Comparison of ENCODE assay signal across 1 cellular context in the genomic region with DNA sequence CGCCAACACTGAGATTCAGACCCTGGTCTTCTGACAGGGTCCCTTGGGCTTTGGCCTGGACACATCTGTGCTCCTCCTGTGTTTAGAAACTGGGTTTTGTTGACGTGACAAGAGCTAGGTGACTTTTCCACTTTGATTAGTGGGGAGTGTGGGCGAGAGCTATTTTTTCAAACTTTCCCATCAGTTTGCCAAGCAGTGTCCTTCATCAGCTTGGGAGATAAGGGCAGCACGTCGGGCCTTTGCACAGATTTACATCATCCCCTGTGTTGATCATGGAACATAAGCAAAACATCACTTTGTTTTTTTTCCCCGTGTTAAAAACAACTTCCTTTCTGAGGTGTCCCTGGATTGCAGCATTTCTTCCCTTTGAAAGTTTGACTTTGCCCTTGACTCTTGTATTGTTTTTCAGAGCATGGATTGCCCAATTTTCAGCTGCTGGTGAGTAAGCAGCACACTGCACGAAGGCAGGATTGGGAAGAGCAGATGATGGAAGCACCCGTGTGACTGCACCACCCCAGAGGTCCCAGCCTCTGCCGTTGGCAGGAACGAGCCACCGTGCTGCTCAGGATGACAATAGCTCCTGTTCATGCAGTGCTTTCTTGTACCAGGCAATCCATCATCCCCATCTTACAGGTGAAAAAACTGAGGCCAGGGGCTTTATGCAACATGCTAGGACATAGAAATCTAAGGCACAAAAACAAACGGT.
TF ChIP-seq lines count a peak whose summit lies in the region.

No MANE protein-coding gene starts in this region.

TF ChIP-seq in WTC11, 78 proteins besides CTCF, POLR2A, EP300 and RAD21 (continued from another document):
- TF ChIP-seq, protein P1, sequence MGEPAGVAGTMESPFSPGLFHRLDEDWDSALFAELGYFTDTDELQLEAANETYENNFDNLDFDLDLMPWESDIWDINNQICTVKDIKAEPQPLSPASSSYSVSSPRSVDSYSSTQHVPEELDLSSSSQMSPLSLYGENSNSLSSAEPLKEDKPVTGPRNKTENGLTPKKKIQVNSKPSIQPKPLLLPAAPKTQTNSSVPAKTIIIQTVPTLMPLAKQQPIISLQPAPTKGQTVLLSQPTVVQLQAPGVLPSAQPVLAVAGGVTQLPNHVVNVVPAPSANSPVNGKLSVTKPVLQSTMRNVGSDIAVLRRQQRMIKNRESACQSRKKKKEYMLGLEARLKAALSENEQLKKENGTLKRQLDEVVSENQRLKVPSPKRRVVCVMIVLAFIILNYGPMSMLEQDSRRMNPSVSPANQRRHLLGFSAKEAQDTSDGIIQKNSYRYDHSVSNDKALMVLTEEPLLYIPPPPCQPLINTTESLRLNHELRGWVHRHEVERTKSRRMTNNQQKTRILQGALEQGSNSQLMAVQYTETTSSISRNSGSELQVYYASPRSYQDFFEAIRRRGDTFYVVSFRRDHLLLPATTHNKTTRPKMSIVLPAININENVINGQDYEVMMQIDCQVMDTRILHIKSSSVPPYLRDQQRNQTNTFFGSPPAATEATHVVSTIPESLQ (CRISPR knock-in tag; IDR thresholded peaks at IDR 0.05), result no peak
- TF ChIP-seq CREB1 (CRISPR knock-in tag; IDR thresholded peaks at IDR 0.05) (no peak), ETV6 (CRISPR knock-in tag; IDR thresholded peaks at IDR 0.05) (no peak), HMGA2 (CRISPR knock-in tag; IDR thresholded peaks at IDR 0.05) (no peak), GABPB1 (CRISPR knock-in tag; IDR thresholded peaks at IDR 0.05) (peak; percentile 100), FOXJ3 (CRISPR knock-in tag; IDR thresholded peaks at IDR 0.05; ENCODE audit: borderline replicate concordance) (no peak)
TF ChIP-seq in WTC11: peak in this region for 1.
